Comparison of ENCODE assay signal across 8 cellular contexts in the genomic region with DNA sequence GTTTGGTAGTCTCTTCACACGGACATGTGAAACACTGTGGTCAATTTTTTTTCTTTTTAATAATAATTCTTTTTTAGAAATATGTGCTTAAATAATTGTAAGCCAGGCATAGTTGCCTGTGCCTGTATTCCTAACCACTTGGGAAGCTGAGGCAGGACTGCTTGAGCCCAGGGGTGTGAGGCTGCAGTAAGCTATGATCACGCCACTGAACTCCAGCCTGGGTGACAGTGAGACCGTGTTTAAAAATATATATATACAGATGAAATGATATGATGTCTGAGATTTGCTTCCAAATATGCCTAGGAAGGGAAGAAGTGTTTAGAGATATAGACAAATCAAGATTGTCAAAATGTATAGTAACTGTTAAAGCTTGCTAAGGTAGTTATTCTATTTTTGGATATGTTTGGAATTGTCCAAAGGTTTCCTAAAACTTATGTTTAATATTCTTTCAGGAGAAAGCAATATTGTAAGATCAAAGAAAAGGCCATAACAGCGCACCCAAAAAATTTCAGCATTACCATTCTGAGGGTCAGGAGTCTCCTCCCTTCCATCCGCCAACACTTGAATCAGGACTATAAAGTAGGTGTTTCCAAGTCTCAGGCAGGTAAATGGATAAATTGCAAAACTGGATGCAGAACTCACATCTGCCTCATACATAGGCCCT. TPM values are rescaled to one million over a fixed set of nuclear protein-coding genes. Genes with fewer than 3 reads are reported as not detected.
DNase-seq lines count a peak whose midpoint lies in the region; ATAC-seq and TF ChIP-seq lines count a peak whose summit lies in the region.

No MANE protein-coding gene starts in this region.

- H3K27ac Mint-ChIP-seq in activated naive CD4-positive, alpha-beta T cell treated with anti-CD3 and anti-CD28 coated beads, Interleukin-2, amount 50 U/mL, for 24 hours: peak overlapping the region; percentile 99
- peak overlapping the region; percentile 97 for H3K27ac Mint-ChIP-seq in type B pancreatic cell

- H3K4me3 Mint-ChIP-seq in activated naive CD4-positive, alpha-beta T cell treated with anti-CD3 and anti-CD28 coated beads, Interleukin-2, amount 50 U/mL, for 24 hours: peak overlapping the region; percentile 99
- peak overlapping the region; percentile 94 for H3K4me3 Mint-ChIP-seq in type B pancreatic cell

- no peaks in the 10 kb centered on the region for H3K9me3 Mint-ChIP-seq in activated naive CD4-positive, alpha-beta T cell treated with anti-CD3 and anti-CD28 coated beads, Interleukin-2, amount 50 U/mL, for 24 hours
- peaks cover 5% of the 10 kb centered on the region for H3K9me3 Mint-ChIP-seq in type B pancreatic cell

- no peaks in the 10 kb centered on the region for H3K27me3 Mint-ChIP-seq in activated naive CD4-positive, alpha-beta T cell treated with anti-CD3 and anti-CD28 coated beads, Interleukin-2, amount 50 U/mL, for 24 hours
- H3K27me3 Mint-ChIP-seq in type B pancreatic cell: no peaks in the 10 kb centered on the region

- ATAC-seq in HG03280 (IDR thresholded peaks at IDR 0.05; ENCODE audit: unreplicated experiment): peak; percentile 9
- peak; percentile 20 for ATAC-seq in left lung

- H3K27ac ChIP-seq in ascending aorta: peak overlapping the region; percentile 95 to 96
- H3K27ac ChIP-seq in left lung: peak overlapping the region; percentile 96 to 99

- H3K27me3 ChIP-seq in ascending aorta (no peaks in the 10 kb centered on the region), left lung (no peaks in the 10 kb centered on the region)

- intact Hi-C loops in ascending aorta (cut with DNase I) (loop anchor here (1.0 to 5.0 kb wide), 4 partner anchors 56 to 195 kb away; partner anchors contain the start of genes EIF2A, ERICH6, SERP1 and SIAH2), left lung (cut with DNase I) (no loop called here), posterior vena cava (cut with DNase I) (no loop called here)

- H3K4me1 ChIP-seq in ascending aorta (peaks cover 8 to 21% of the 10 kb centered on the region in 2 donors), left lung (peaks cover 10 to 42% of the 10 kb centered on the region in 2 donors)

- H3K4me3 ChIP-seq in ascending aorta (peak overlapping the region; percentile 80 to 83), left lung (peak overlapping the region; percentile 48 to 63)

- TF ChIP-seq CTCF in ascending aorta (IDR thresholded peaks at IDR 0.05) (no peak), left lung (IDR thresholded peaks at IDR 0.05) (no peak), type B pancreatic cell (conservative IDR thresholded peaks at IDR 0.05) (no peak)

- H3K9me3 ChIP-seq in ascending aorta (no peaks in the 10 kb centered on the region), left lung (no peaks in the 10 kb centered on the region)

- H3K4me1 Mint-ChIP-seq in activated naive CD4-positive, alpha-beta T cell treated with anti-CD3 and anti-CD28 coated beads, Interleukin-2, amount 50 U/mL, for 24 hours: peaks cover 55% of the 10 kb centered on the region
- peaks cover 41% of the 10 kb centered on the region for H3K4me1 Mint-ChIP-seq in type B pancreatic cell (ENCODE audit: unreplicated experiment)

- peaks cover 0 to 1% of the 10 kb centered on the region in 2 donors for H3K36me3 ChIP-seq in ascending aorta
- no peaks in the 10 kb centered on the region for H3K36me3 ChIP-seq in left lung

- no peak for DNase-seq in activated naive CD4-positive, alpha-beta T cell (lab: John Stamatoyannopoulos, UW)
- DNase-seq in ascending aorta (ENCODE audit: low spot score in 2 of 2) (no peak), left lung (no peak), type B pancreatic cell (ENCODE audit: extremely low spot score, unreplicated experiment) (no peak), GM19240 (ENCODE audit: insufficient read length, low spot score) (no peak), posterior vena cava (ENCODE audit: low spot score) (no peak)

- H3K36me3 Mint-ChIP-seq in activated naive CD4-positive, alpha-beta T cell treated with anti-CD3 and anti-CD28 coated beads, Interleukin-2, amount 50 U/mL, for 24 hours: peaks cover 21% of the 10 kb centered on the region
- H3K36me3 Mint-ChIP-seq in type B pancreatic cell: peaks cover 9% of the 10 kb centered on the region

RNA-seq across cellular contexts. Expression of gene SELENOT, which starts 0.6 kb away (rescaled TPM):
- total RNA-seq in ascending aorta: 112 TPM
- 100 to 1,000 TPM; 115 to 163 TPM for total RNA-seq in left lung
- 73.8 and 92.7 TPM in 2 replicates for total RNA-seq in type B pancreatic cell (ENCODE audit: low replicate concordance)
- total RNA-seq in posterior vena cava: 100 to 1,000 TPM in 1 of 2 donors, 10 to 100 TPM in 1; 91.6 to 118 TPM

RNA-seq across cellular contexts. Expression of gene EIF2A, which starts 56.0 kb away (rescaled TPM):
- total RNA-seq in ascending aorta (83.2 TPM), left lung (10 to 100 TPM; 63.2 to 84.8 TPM), type B pancreatic cell (ENCODE audit: low replicate concordance) (56.1 and 58.3 TPM in 2 replicates), posterior vena cava (10 to 100 TPM; 73.1 to 75.5 TPM)

RNA-seq across cellular contexts. Expression of gene SERP1, which starts 56.3 kb away (rescaled TPM):
- total RNA-seq in ascending aorta (237 TPM), left lung (100 to 1,000 TPM; 138 to 155 TPM), type B pancreatic cell (ENCODE audit: low replicate concordance) (96.8 and 162 TPM in 2 replicates), posterior vena cava (10 to 100 TPM; 72.8 to 74.9 TPM)
